Comparison of ENCODE assay signal across 35 cellular contexts in the genomic region with DNA sequence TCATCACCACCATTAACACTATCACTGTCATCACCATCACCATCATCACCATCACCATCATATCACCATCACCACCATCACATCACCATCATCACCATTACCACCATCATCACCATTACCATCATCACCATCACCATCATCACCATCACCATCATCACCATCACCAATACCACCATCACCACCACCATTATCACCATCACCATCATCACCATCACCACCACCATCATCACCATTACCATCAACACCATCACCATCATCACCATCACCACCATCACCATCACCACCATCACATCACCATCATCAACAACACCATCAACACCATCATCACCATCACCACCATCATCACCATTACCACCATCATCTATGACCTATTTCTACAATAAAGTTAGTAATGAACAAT.
"Had no signal": no experiment of that assay in that cellular context is flagged by ENCODE, and none has a peak within 500 bp of the region (broad histone marks: within the 10 kb centered on the region; RNA-seq: fewer than 3 reads in every experiment).

No MANE protein-coding gene starts in this region.

- H3K27me3 Mint-ChIP-seq: activated CD4-positive, alpha-beta T cell treated with anti-CD3 and anti-CD28 coated beads, Interleukin-2, amount 10 ng/mL, durations not matched to agents 24 days and 14 days; activated T-helper 17 cell treated with anti-CD3 and anti-CD28 coated beads, Interleukin-2, amount 50 U/mL, for 72 hours had no signal

- H3K4me1 Mint-ChIP-seq: activated CD4-positive, alpha-beta T cell treated with anti-CD3 and anti-CD28 coated beads, Interleukin-2, amount 10 ng/mL, durations not matched to agents 24 days and 14 days; activated naive CD8-positive, alpha-beta T cell treated with anti-CD3 and anti-CD28 coated beads, Interleukin-2, amount 10 ng/mL, durations not matched to agents 7 days and 5 days; activated T-helper 17 cell treated with anti-CD3 and anti-CD28 coated beads, Interleukin-2, amount 50 U/mL, for 72 hours had no signal

- H3K27ac Mint-ChIP-seq: activated CD4-positive, alpha-beta T cell treated with anti-CD3 and anti-CD28 coated beads, Interleukin-2, amount 10 ng/mL, durations not matched to agents 24 days and 14 days; activated CD8-positive, alpha-beta T cell treated with anti-CD3 and anti-CD28 coated beads for 36 hours; activated naive CD8-positive, alpha-beta T cell treated with anti-CD3 and anti-CD28 coated beads, Interleukin-2, amount 10 ng/mL, durations not matched to agents 7 days and 5 days; activated T-cell treated with anti-CD3 and anti-CD28 coated beads, Interleukin-2, amount 50 U/mL, for 72 hours; activated T-helper 17 cell treated with anti-CD3 and anti-CD28 coated beads, Interleukin-2, amount 50 U/mL, for 72 hours; T-helper 1 cell treated with Interleukin-12 subunit alpha and Interleukin-12 subunit beta and Interleukin-4 antibody, amounts not matched to agents 30 μg/mL and 1 μg/mL, for 36 hours; T-helper 2 cell treated with Interferon-gamma antibody and Interleukin-4, amounts not matched to agents 5 μg/mL and 100 μg/mL, for 36 hours had no signal

- H3K36me3 ChIP-seq: ascending aorta, breast epithelium, Peyer's patch, SJSA1 had no signal

- H3K4me3 Mint-ChIP-seq: activated CD4-positive, alpha-beta T cell treated with anti-CD3 and anti-CD28 coated beads, Interleukin-2, amount 10 ng/mL, durations not matched to agents 24 days and 14 days; activated CD8-positive, alpha-beta T cell treated with anti-CD3 and anti-CD28 coated beads for 36 hours; activated naive CD8-positive, alpha-beta T cell treated with anti-CD3 and anti-CD28 coated beads, Interleukin-2, amount 10 ng/mL, durations not matched to agents 7 days and 5 days; activated T-cell treated with anti-CD3 and anti-CD28 coated beads, Interleukin-2, amount 50 U/mL, for 72 hours; activated T-helper 17 cell treated with anti-CD3 and anti-CD28 coated beads, Interleukin-2, amount 50 U/mL, for 72 hours; T-helper 1 cell treated with Interleukin-12 subunit alpha and Interleukin-12 subunit beta and Interleukin-4 antibody, amounts not matched to agents 30 μg/mL and 1 μg/mL, for 36 hours; T-helper 2 cell treated with Interferon-gamma antibody and Interleukin-4, amounts not matched to agents 5 μg/mL and 100 μg/mL, for 36 hours had no signal

- H3K36me3 Mint-ChIP-seq: activated naive CD8-positive, alpha-beta T cell treated with anti-CD3 and anti-CD28 coated beads, Interleukin-2, amount 10 ng/mL, durations not matched to agents 7 days and 5 days had no signal

- FAIRE-seq: TTC549 had no signal

- H3K9me3 ChIP-seq: ascending aorta, body of pancreas, breast epithelium, Peyer's patch, SJSA1, SK-N-SH had no signal

- H3K27ac ChIP-seq: ascending aorta, body of pancreas, breast epithelium, Peyer's patch, SJSA1 had no signal

- H3K27me3 ChIP-seq: ascending aorta, body of pancreas, breast epithelium, Peyer's patch, SJSA1 had no signal

- H3K4me2 ChIP-seq: SK-N-SH had no signal

- H3K4me3 ChIP-seq: ascending aorta, body of pancreas, breast epithelium, Peyer's patch, SJSA1 had no signal

- ATAC-seq: activated CD8-positive, alpha-beta T cell treated with anti-CD3 and anti-CD28 coated beads for 36 hours; activated T-cell treated with anti-CD3 and anti-CD28 coated beads, Interleukin-2, amount 50 U/mL, for 72 hours; activated T-helper 17 cell treated with anti-CD3 and anti-CD28 coated beads, Interleukin-2, amount 50 U/mL, for 72 hours; body of pancreas; PC-3 had no signal

- H3K4me1 ChIP-seq: ascending aorta, body of pancreas, breast epithelium, Peyer's patch, SJSA1 had no signal

- DNase-seq: activated CD4-positive, alpha-beta T cell treated with anti-CD3 and anti-CD28 coated beads, Interleukin-2, amount 50 U/mL, for 4 hours; activated CD8-positive, alpha-beta T cell treated with anti-CD3 and anti-CD28 coated beads for 36 hours; activated effector memory CD4-positive, alpha-beta T cell treated with anti-CD3 and anti-CD28 coated beads, Interleukin-2, amount 50 U/mL, for 16 hours; activated naive CD4-positive, alpha-beta T cell; activated naive CD4-positive, alpha-beta T cell treated with anti-CD3 and anti-CD28 coated beads, Interleukin-2, amount 50 U/mL, for 16 hours; activated naive CD8-positive, alpha-beta T cell treated with anti-CD3 and anti-CD28 coated beads, Interleukin-2, amount 10 ng/mL, durations not matched to agents 7 days and 5 days; activated T-cell treated with anti-CD3 and anti-CD28 coated beads, Interleukin-2, amount 50 U/mL, for 1 hour; activated T-cell treated with anti-CD3 and anti-CD28 coated beads, Interleukin-2, amount 50 U/mL, for 72 hours; amygdala; body of pancreas; central memory CD4-positive, alpha-beta T cell; NCI-H1092 treated with DMSO at 0.1 percent for 48 hours; NCI-H1417; NCI-H146; NCI-H187; NCI-H2029 treated with DMSO at 0.1 percent for 48 hours; NCI-H2107; NCI-H2171; NCI-H510A; NCI-H526; NCI-H748 treated with DMSO at 0.1 percent for 48 hours; NK-92 treated with Interleukin-12 subunit alpha and Interleukin-12 subunit beta, amount 100 ng/mL, for 24 hours; PC-3; Peyer's patch; RPMI8226; SHP77 treated with DMSO at 0.1 percent for 48 hours; SK-N-SH had no signal

- H3K9ac ChIP-seq: SK-N-SH had no signal
